ENCODE assay signal across 1 cellular context in the genomic region with DNA sequence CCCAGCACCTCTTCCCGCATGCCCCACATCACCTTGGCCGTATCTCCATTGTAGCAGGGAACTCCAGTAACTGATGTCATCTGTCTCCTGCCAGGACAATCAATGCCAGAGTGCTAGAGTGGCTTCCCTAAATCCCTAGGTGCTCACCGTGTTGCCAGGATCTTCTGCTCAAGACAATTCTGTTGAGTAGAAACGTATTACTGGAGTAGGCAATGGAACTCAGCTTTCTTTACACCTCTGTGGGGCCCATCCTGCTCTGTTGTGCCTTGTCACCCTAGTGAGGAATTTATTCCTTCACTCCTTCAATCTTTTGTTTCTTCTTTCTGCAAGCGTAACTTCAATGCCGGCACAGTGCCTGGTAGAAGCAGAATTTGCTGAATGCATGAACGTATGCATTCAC.
TF ChIP-seq lines count a peak whose summit lies in the region.

No MANE protein-coding gene starts in this region.

TF ChIP-seq in GM12891, 5 proteins besides CTCF, POLR2A, EP300 and RAD21:
- TF ChIP-seq SPI1 (IDR thresholded peaks at IDR 0.05; ENCODE audit: low read depth, low read length) (no peak), TAF1 (IDR thresholded peaks at IDR 0.05; ENCODE audit: low read depth, low read length) (no peak), POLR2AphosphoS5 (IDR thresholded peaks at IDR 0.05; ENCODE audit: low read depth, low read length) (no peak), PAX5 (IDR thresholded peaks at IDR 0.05; ENCODE audit: insufficient read depth, low read length, severe bottlenecking) (no peak), POU2F2 (IDR thresholded peaks at IDR 0.05; ENCODE audit: low read depth, low read length) (no peak)
